In genomic region chr12:94126067-94126466, GRCh38 we compare ENCODE assay signal across 14 cellular contexts. TPM values are rescaled to one million over a fixed set of nuclear protein-coding genes. Genes with fewer than 3 reads are reported as not detected.
DNase-seq lines count a peak whose midpoint lies in the region; ATAC-seq, FAIRE-seq and TF ChIP-seq lines count a peak whose summit lies in the region.
"Had no signal": no experiment of that assay in that cellular context is flagged by ENCODE, and none has a peak within 500 bp of the region (broad histone marks: within the 10 kb centered on the region; RNA-seq: fewer than 3 reads in every experiment).

No MANE protein-coding gene starts in this region.

- ATAC-seq in T-helper 17 cell (peak; percentile 24), left lobe of liver (no peak), HG03095 (IDR thresholded peaks at IDR 0.05; ENCODE audit: unreplicated experiment) (no peak)
- ATAC-seq: HepG2 had no signal

- peak; percentile 71 for FAIRE-seq in GM12891 (lab: Jason Lieb, UNC)
- FAIRE-seq: bronchial epithelial cell, HepG2 had no signal

- H3K9ac ChIP-seq in BLaER1 treated with 17β-estradiol and CSF1 and Interleukin-3, amounts not matched to agents 10 nM and 100 nM: 0 out of 22 replicates have a peak overlapping the region, but pooled peaks of 1 of the 11 experiments have one; percentile 4

- no peak for DNase-seq in GM12891 (ENCODE audit: insufficient read length, low spot score)
- DNase-seq in T-helper 17 cell: no peak
- peak; percentile 19 for DNase-seq in medulla oblongata (ENCODE audit: extremely low spot score)
- no peak for DNase-seq in left lobe of liver (ENCODE audit: low spot score)
- no peak for DNase-seq in NCI-H2171 treated with DMSO at 0.1 percent for 48 hours (lab: John Stamatoyannopoulos, UW)
- DNase-seq: activated CD4-positive, CD25-positive, alpha-beta regulatory T cell treated with anti-CD3 and anti-CD28 coated beads, Interleukin-2, amount 50 U/mL, for 72 hours; NCI-H1048; substantia nigra had no signal

- peaks cover 42% of the 10 kb centered on the region for H3K4me1 Mint-ChIP-seq in T-helper 17 cell

- no peaks in the 10 kb centered on the region for H4K20me1 ChIP-seq in BLaER1 treated with 17β-estradiol and CSF1 and Interleukin-3, amounts not matched to agents 10 nM and 100 nM

- peak overlapping the region in 6 of 11 experiments; percentile 22 to 57 (median 28); a peak in 7 of 22 replicates for H3K27ac ChIP-seq in BLaER1 treated with 17β-estradiol and CSF1 and Interleukin-3, amounts not matched to agents 10 nM and 100 nM
- H3K27ac ChIP-seq: esophagus muscularis mucosa, right atrium auricular region had no signal

- H3K27ac Mint-ChIP-seq in T-helper 17 cell: peak overlapping the region; percentile 70

- TF ChIP-seq POLR2A in GM12891 (IDR thresholded peaks at IDR 0.05; ENCODE audit: low read depth, low read length): no peak

- H3K27me3 ChIP-seq in BLaER1 treated with 17β-estradiol and CSF1 and Interleukin-3, amounts not matched to agents 10 nM and 100 nM: no peaks in the 10 kb centered on the region
- H3K27me3 ChIP-seq: right atrium auricular region had no signal

- peaks cover 0 to 8% (median 0%) of the 10 kb centered on the region in 11 experiments; a peak in 1 of 22 replicates for H3K9me3 ChIP-seq in BLaER1 treated with 17β-estradiol and CSF1 and Interleukin-3, amounts not matched to agents 10 nM and 100 nM (replicated peaks in 1 of 11)
- no peaks in the 10 kb centered on the region for H3K9me3 ChIP-seq in T-helper 17 cell (ENCODE audit: control insufficient read depth, low read length, poor library complexity, severe bottlenecking)
- H3K9me3 ChIP-seq: esophagus muscularis mucosa, right atrium auricular region had no signal

- H3K4me3 ChIP-seq in BLaER1 treated with 17β-estradiol and CSF1 and Interleukin-3, amounts not matched to agents 10 nM and 100 nM: no peak overlapping the region
- H3K4me3 ChIP-seq: esophagus muscularis mucosa, right atrium auricular region had no signal

- no peaks in the 10 kb centered on the region for H3K36me3 Mint-ChIP-seq in T-helper 17 cell (ENCODE audit: low read depth)

- H3K36me3 ChIP-seq in BLaER1 treated with 17β-estradiol and CSF1 and Interleukin-3, amounts not matched to agents 10 nM and 100 nM: no peaks in the 10 kb centered on the region
- H3K36me3 ChIP-seq: esophagus muscularis mucosa, right atrium auricular region had no signal

- H3K4me2 ChIP-seq in BLaER1 treated with 17β-estradiol and CSF1 and Interleukin-3, amounts not matched to agents 10 nM and 100 nM: peak overlapping the region; percentile 28 to 75 (median 59)

- H3K27me3 Mint-ChIP-seq in T-helper 17 cell: no peaks in the 10 kb centered on the region

- peak overlapping the region; percentile 57 for H3K4me3 Mint-ChIP-seq in T-helper 17 cell

- peaks cover 18 to 59% (median 42%) of the 10 kb centered on the region in 10 experiments for H3K4me1 ChIP-seq in BLaER1 treated with 17β-estradiol and CSF1 and Interleukin-3, amounts not matched to agents 10 nM and 100 nM
- H3K4me1 ChIP-seq: esophagus muscularis mucosa, right atrium auricular region had no signal

TF ChIP-seq in GM12891, 5 proteins besides CTCF, POLR2A, EP300 and RAD21:
- TF ChIP-seq POU2F2 (IDR thresholded peaks at IDR 0.05; ENCODE audit: low read depth, low read length) (no peak), POLR2AphosphoS5 (IDR thresholded peaks at IDR 0.05; ENCODE audit: low read depth, low read length) (no peak), SPI1 (IDR thresholded peaks at IDR 0.05; ENCODE audit: low read depth, low read length) (no peak; the same call in 1 of the 2 replicates)

RNA-seq across cellular contexts. Expression of gene PLXNC1, which starts 22.3 kb away (rescaled TPM):
- 9.9 TPM for polyA plus RNA-seq in GM12891 (2012; ENCODE audit: low read depth, missing spikeins)
- total RNA-seq in T-helper 17 cell (10 to 100 TPM; 26.5 to 30.6 TPM), left lobe of liver (1.1 TPM)

Comparison
In these comparisons a context has a peak if more than half of its experiments do, and no peak if none do; other contexts are left out.
1. RNA of gene PLXNC1, which starts 22.3 kb away (total RNA-seq): 26.5 to 30.6 TPM in T-helper 17 cell; 1.1 TPM in left lobe of liver (single experiment); every median in the first group is over 10 times any median in the second.